In the genomic region with DNA sequence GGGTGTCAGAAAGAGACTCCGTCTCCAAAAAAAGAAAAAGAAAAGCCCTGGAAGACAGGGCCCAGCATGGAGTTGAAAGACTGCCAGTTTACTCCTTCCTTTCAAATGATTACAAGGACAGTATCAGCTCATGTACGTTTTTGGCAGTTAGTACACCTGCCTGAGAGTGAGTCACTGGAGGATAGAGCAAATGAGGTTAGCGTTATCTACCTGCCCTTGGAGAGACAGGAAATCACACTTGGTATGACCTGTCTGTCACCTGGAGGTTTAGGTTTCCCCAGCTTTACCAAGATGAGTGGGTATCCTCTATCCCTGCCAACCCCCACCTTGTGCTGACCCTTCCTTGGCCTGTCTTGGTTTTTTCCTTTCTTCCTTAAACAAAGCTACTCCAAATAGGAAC, we compare ENCODE assay signal across 9 cellular contexts.
DNase-seq lines count a peak whose midpoint lies in the region; ATAC-seq and TF ChIP-seq lines count a peak whose summit lies in the region.
"Had no signal": no experiment of that assay in that cellular context is flagged by ENCODE, and none has a peak within 500 bp of the region (broad histone marks: within the 10 kb centered on the region; RNA-seq: fewer than 3 reads in every experiment).

No MANE protein-coding gene starts in this region.

- H3K9me3 Mint-ChIP-seq in Calu3 (ENCODE audit: low read depth, unreplicated experiment) (no peaks in the 10 kb centered on the region), natural killer cell (no peaks in the 10 kb centered on the region)
- no peaks in the 10 kb centered on the region for H3K9me3 Mint-ChIP-seq in dendritic cell treated with granulocyte-macrophage colony-stimulating factor and Interleukin-4, amounts not matched to agents 40 ng/mL and 50 ng/mL, for 4 days

- H3K4me1 Mint-ChIP-seq in Calu3 (ENCODE audit: low read depth, unreplicated experiment) (peaks cover 78% of the 10 kb centered on the region), natural killer cell (peaks cover 83 to 90% of the 10 kb centered on the region in 2 donors)
- peaks cover 60% of the 10 kb centered on the region for H3K4me1 Mint-ChIP-seq in dendritic cell treated with granulocyte-macrophage colony-stimulating factor and Interleukin-4, amounts not matched to agents 40 ng/mL and 50 ng/mL, for 4 days (ENCODE audit: low read depth)

- H3K4me3 Mint-ChIP-seq in Calu3 (ENCODE audit: low read depth, unreplicated experiment), result peak overlapping the region; percentile 51
- no peak overlapping the region for H3K4me3 Mint-ChIP-seq in dendritic cell treated with granulocyte-macrophage colony-stimulating factor and Interleukin-4, amounts not matched to agents 40 ng/mL and 50 ng/mL, for 4 days
- H3K4me3 Mint-ChIP-seq in natural killer cell, result no peak overlapping the region

- peak; percentile 64 for DNase-seq in Calu3
- DNase-seq in NCI-H2029 treated with DMSO at 0.1 percent for 48 hours (lab: John Stamatoyannopoulos, UW), result peak; percentile 100
- no peak for DNase-seq in natural killer cell
- DNase-seq in NCI-H2171 (lab: John Stamatoyannopoulos, UW), result no peak
- DNase-seq in GM10248 (ENCODE audit: extremely low spot score), result no peak
- DNase-seq in foreskin melanocyte, result no peak
- DNase-seq: NCI-H748 treated with DMSO at 0.1 percent for 48 hours had no signal

- POLR2A ChIA-PET in GM10248 (lab: Yijun Ruan, JAX), result no interaction called here

- peaks cover 48% of the 10 kb centered on the region for H3K36me3 Mint-ChIP-seq in Calu3 (ENCODE audit: insufficient read depth, unreplicated experiment)
- H3K36me3 Mint-ChIP-seq in dendritic cell treated with granulocyte-macrophage colony-stimulating factor and Interleukin-4, amounts not matched to agents 40 ng/mL and 50 ng/mL, for 4 days (ENCODE audit: low read depth), result peaks cover 33% of the 10 kb centered on the region
- peaks cover 9% of the 10 kb centered on the region for H3K36me3 Mint-ChIP-seq in natural killer cell

- ATAC-seq in natural killer cell (peak; percentile 55 to 63 (median 58)), HG03378 (IDR thresholded peaks at IDR 0.05; ENCODE audit: unreplicated experiment) (no peak)

- H3K27ac Mint-ChIP-seq in Calu3 (ENCODE audit: unreplicated experiment) (peak overlapping the region; percentile 94), natural killer cell (peak overlapping the region; percentile 58 to 75)
- peak overlapping the region; percentile 39 for H3K27ac Mint-ChIP-seq in dendritic cell treated with granulocyte-macrophage colony-stimulating factor and Interleukin-4, amounts not matched to agents 40 ng/mL and 50 ng/mL, for 4 days

- BruUV-seq in Calu3 (replicated peaks; lab: Mats Ljungman, UMichigan), result no TSS peak

- TF ChIP-seq CTCF in Calu3 (IDR thresholded peaks at IDR 0.05; ENCODE audit: unreplicated experiment) (no peak), natural killer cell (IDR thresholded peaks at IDR 0.05) (no peak), GM10248 (IDR thresholded peaks at IDR 0.05; ENCODE audit: control extremely low read depth, extremely low read depth, low read depth, missing control alignments) (no peak)

- CTCF ChIA-PET in Calu3 (lab: Charles Lee), result interaction anchor here (0.7 to 3.8 kb wide), 6 partner anchors 10 to 203 kb away, joined by 7 to 41 read pairs (median 10); no protein-coding TSS in a partner anchor
- CTCF ChIA-PET in GM10248 (lab: Yijun Ruan, JAX), result interaction anchor here (0.8 to 2.4 kb wide), 6 partner anchors 10 to 182 kb away, joined by 3 to 13 read pairs (median 4); a partner anchor contains a TSS

- H3K27me3 Mint-ChIP-seq in Calu3 (ENCODE audit: unreplicated experiment) (no peaks in the 10 kb centered on the region), natural killer cell (ENCODE audit: low read depth in 2 of 2) (no peaks in the 10 kb centered on the region)
- no peaks in the 10 kb centered on the region for H3K27me3 Mint-ChIP-seq in dendritic cell treated with granulocyte-macrophage colony-stimulating factor and Interleukin-4, amounts not matched to agents 40 ng/mL and 50 ng/mL, for 4 days

- intact Hi-C loops in Calu3 (cut with micrococcal nuclease; ENCODE audit: unreplicated experiment) (loop anchor here (10.0 kb wide), 1 partner anchor 1380 kb away; a partner anchor contains a TSS), natural killer cell (cut with micrococcal nuclease) (no loop called here)
- intact Hi-C loops in dendritic cell treated with granulocyte-macrophage colony-stimulating factor and Interleukin-4, amounts not matched to agents 40 ng/mL and 50 ng/mL, for 4 days (cut with micrococcal nuclease), result no loop called here

Comparison
In these comparisons a context has a peak if more than half of its experiments do, and no peak if none do; other contexts are left out.
1. DNase-seq: peak in Calu3 (single experiment) and NCI-H2029 treated with DMSO at 0.1 percent for 48 hours (single experiment); none in natural killer cell (single experiment), NCI-H2171 (single experiment), GM10248 (single experiment) and foreskin melanocyte (single experiment).
2. H3K27ac Mint-ChIP-seq: peak in every context shown above with its lines; median percentile 94 in Calu3; 66 in natural killer cell; 39 in dendritic cell treated with granulocyte-macrophage colony-stimulating factor and Interleukin-4, amounts not matched to agents 40 ng/mL and 50 ng/mL, for 4 days.